ENCODE assay signal across 29 cellular contexts in the genomic region with DNA sequence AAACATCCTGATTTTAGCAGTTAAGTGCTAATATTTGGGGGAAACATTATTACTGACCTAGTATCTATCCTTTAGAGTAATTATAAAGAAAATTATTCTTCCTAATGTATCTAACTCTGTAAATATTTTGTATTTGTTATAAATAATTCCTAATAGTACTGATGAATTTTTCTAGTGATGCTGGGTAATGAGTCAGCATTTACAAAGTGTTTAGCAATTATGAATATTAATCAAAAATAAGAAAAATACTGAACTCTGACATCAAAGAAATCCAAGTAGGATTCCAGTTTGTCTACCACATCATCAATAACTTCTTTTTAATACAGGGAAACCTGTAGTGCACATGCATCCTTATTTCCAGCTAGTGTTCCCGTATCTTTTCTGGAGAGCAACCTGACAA.
"Had no signal": no experiment of that assay in that cellular context is flagged by ENCODE, and none has a peak within 500 bp of the region (broad histone marks: within the 10 kb centered on the region; RNA-seq: fewer than 3 reads in every experiment).

No MANE protein-coding gene starts in this region.

- DNase-seq: activated CD4-positive, alpha-beta memory T cell treated with anti-CD3 and anti-CD28 coated beads for 36 hours; activated CD4-positive, alpha-beta T cell treated with anti-CD3 and anti-CD28 coated beads, Interleukin-2, amount 10 ng/mL, durations not matched to agents 24 days and 14 days; activated CD4-positive, CD25-positive, alpha-beta regulatory T cell treated with anti-CD3 and anti-CD28 coated beads, Interleukin-2, amount 50 U/mL, for 72 hours; activated CD8-positive, alpha-beta memory T cell treated with anti-CD3 and anti-CD28 coated beads, Interleukin-2, amount 50 U/mL, for 4 hours; activated naive CD4-positive, alpha-beta T cell; activated T-cell treated with anti-CD3 and anti-CD28 coated beads, Interleukin-2, amount 50 U/mL, for 1 hour; adrenal gland; aorta; body of pancreas; effector memory CD8-positive, alpha-beta T cell; left cardiac atrium; mesenchymal stem cell; naive thymus-derived CD8-positive, alpha-beta T cell; nucleus accumbens; stimulated activated CD4-positive, alpha-beta T cell treated with anti-CD3 and anti-CD28 coated beads, Interleukin-15, amount 100 ng/mL, for 24 hours; stimulated activated CD4-positive, alpha-beta T cell treated with anti-CD3 and anti-CD28 coated beads, Interleukin-2, amount 100 ng/mL, for 24 hours; stimulated activated naive CD4-positive, alpha-beta T cell; T-helper 17 cell; T1000; testis; transverse colon; WERI-Rb-1 had no signal

- H3K9me3 Mint-ChIP-seq: activated CD4-positive, alpha-beta T cell treated with anti-CD3 and anti-CD28 coated beads, Interleukin-2, amount 10 ng/mL, durations not matched to agents 24 days and 14 days; activated naive CD4-positive, alpha-beta T cell treated with anti-CD3 and anti-CD28 coated beads, Interleukin-2, amount 50 U/mL, for 72 hours; effector memory CD8-positive, alpha-beta T cell had no signal

- H2AFZ ChIP-seq: hepatocyte, parathyroid adenoma had no signal

- ATAC-seq: activated naive CD4-positive, alpha-beta T cell treated with anti-CD3 and anti-CD28 coated beads, Interleukin-2, amount 50 U/mL, for 72 hours; body of pancreas; gastroesophageal sphincter; left cardiac atrium; naive thymus-derived CD8-positive, alpha-beta T cell; T-helper 17 cell had no signal

- H3K9me3 ChIP-seq: body of pancreas, testis had no signal

- H3K4me3 ChIP-seq: adrenal gland, body of pancreas, coronary artery, gastroesophageal sphincter, hepatocyte, right atrium auricular region, testis, transverse colon had no signal

- H3K9ac ChIP-seq: parathyroid adenoma had no signal

- H3K27me3 Mint-ChIP-seq: activated CD4-positive, alpha-beta memory T cell treated with anti-CD3 and anti-CD28 coated beads for 36 hours; activated CD4-positive, alpha-beta T cell treated with anti-CD3 and anti-CD28 coated beads, Interleukin-2, amount 10 ng/mL, durations not matched to agents 24 days and 14 days; effector memory CD8-positive, alpha-beta T cell; naive thymus-derived CD8-positive, alpha-beta T cell; T-helper 17 cell had no signal

- H3K27ac Mint-ChIP-seq: activated CD4-positive, alpha-beta memory T cell treated with anti-CD3 and anti-CD28 coated beads for 36 hours; effector memory CD8-positive, alpha-beta T cell had no signal

- H3K4me3 Mint-ChIP-seq: activated CD4-positive, alpha-beta memory T cell treated with anti-CD3 and anti-CD28 coated beads for 36 hours; activated CD4-positive, alpha-beta T cell treated with anti-CD3 and anti-CD28 coated beads, Interleukin-2, amount 10 ng/mL, durations not matched to agents 24 days and 14 days; neural crest cell had no signal

- H3K27ac ChIP-seq: adrenal gland, body of pancreas, coronary artery, gastroesophageal sphincter, hepatocyte, parathyroid adenoma, right atrium auricular region, transverse colon, WERI-Rb-1 had no signal

- H3K36me3 ChIP-seq: adrenal gland, right atrium auricular region, transverse colon had no signal

- H3K27me3 ChIP-seq: adrenal gland, body of pancreas, gastroesophageal sphincter, hepatocyte, right atrium auricular region, testis, transverse colon had no signal

- H3K4me2 ChIP-seq: hepatocyte had no signal
